Comparison of ENCODE assay signal across 14 cellular contexts in the genomic region with DNA sequence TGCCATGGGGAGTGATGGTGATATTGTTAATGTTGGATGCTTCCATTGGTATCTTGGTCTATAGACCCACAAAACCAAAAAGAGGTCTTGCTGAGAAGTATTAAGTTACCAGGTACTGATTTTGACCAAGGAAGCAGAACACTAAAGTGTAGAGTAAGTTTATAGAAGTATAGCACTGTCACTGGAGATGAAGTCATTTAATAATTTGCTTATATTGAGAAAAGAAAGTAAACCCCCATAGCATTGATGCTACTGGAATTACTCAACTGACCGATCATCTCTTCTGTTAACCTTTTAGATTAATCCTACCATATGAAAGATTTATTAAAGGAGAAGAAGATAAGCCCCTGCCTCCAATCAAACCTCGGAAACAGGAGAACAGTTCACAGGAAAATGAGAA.
DNase-seq lines count a peak whose midpoint lies in the region; ATAC-seq and TF ChIP-seq lines count a peak whose summit lies in the region.
"Had no signal": no experiment of that assay in that cellular context is flagged by ENCODE, and none has a peak within 500 bp of the region (broad histone marks: within the 10 kb centered on the region; RNA-seq: fewer than 3 reads in every experiment).

No MANE protein-coding gene starts in this region.

- no peak for DNase-seq in T-helper 2 cell treated with Interferon-gamma antibody and Interleukin-4, amounts not matched to agents 5 μg/mL and 100 μg/mL, for 36 hours (ENCODE audit: low spot score)
- no peak for DNase-seq in T-helper 2 cell
- DNase-seq in mammary epithelial cell, result no peak
- DNase-seq in hypothalamus (lab: John Stamatoyannopoulos, UW), result no peak
- DNase-seq: activated effector memory CD4-positive, alpha-beta T cell treated with anti-CD3 and anti-CD28 coated beads, Interleukin-2, amount 50 U/mL, for 16 hours; NCI-H1436 treated with DMSO at 0.1 percent for 48 hours; NCI-H526 treated with DMSO at 0.1 percent for 48 hours; upper lobe of right lung had no signal

- no peaks in the 10 kb centered on the region for H4K20me1 ChIP-seq in mammary epithelial cell (ENCODE audit: insufficient read depth, low read length)

- H3K27ac ChIP-seq in mammary epithelial cell (ENCODE audit: insufficient read depth, low read depth, low read length), result peak overlapping the region; percentile 98
- H3K27ac ChIP-seq in rectal smooth muscle tissue (ENCODE audit: low read depth, low read length), result peak overlapping the region; percentile 47
- H3K27ac ChIP-seq: upper lobe of right lung had no signal

- H3K9me3 ChIP-seq in mammary epithelial cell (replicated peaks; ENCODE audit: insufficient read depth, low read length), result no peaks in the 10 kb centered on the region
- H3K9me3 ChIP-seq: upper lobe of right lung had no signal

- 96% methylated on average over 2 of the region's 2 CpGs for WGBS in mammary epithelial cell (ENCODE audit: low coverage, missing lambda C conversion rate)

- H3K4me2 ChIP-seq in mammary epithelial cell (ENCODE audit: insufficient read depth, low read depth, low read length), result no peak overlapping the region

- CTCF ChIA-PET in mammary epithelial cell (lab: Charles Lee; ENCODE audit: low non-redundant PET), result no interaction called here

- ATAC-seq in HG03378 (IDR thresholded peaks at IDR 0.05; ENCODE audit: unreplicated experiment), result peak; percentile 33
- no peak for ATAC-seq in GM21526 (IDR thresholded peaks at IDR 0.05; ENCODE audit: low FRiP score, unreplicated experiment)
- ATAC-seq in HG03457 (IDR thresholded peaks at IDR 0.05; ENCODE audit: unreplicated experiment), result no peak
- ATAC-seq: HepG2, sciatic nerve, upper lobe of right lung had no signal

- no peak for TF ChIP-seq CTCF in mammary epithelial cell (conservative IDR thresholded peaks at IDR 0.05 in 1 of 2, IDR thresholded peaks at IDR 0.05 in 1 of 2; ENCODE audit: extremely low read depth in 1 of 2, insufficient read depth in 1 of 2, low read depth in 1 of 2, low read length in 2 of 2)

- H3K27me3 Mint-ChIP-seq in T-helper 2 cell treated with Interferon-gamma antibody and Interleukin-4, amounts not matched to agents 5 μg/mL and 100 μg/mL, for 36 hours (ENCODE audit: low read depth), result no peaks in the 10 kb centered on the region

- peaks cover 3% of the 10 kb centered on the region for H3K79me2 ChIP-seq in mammary epithelial cell (ENCODE audit: insufficient read depth, low read length)

- H3K4me1 ChIP-seq in mammary epithelial cell (ENCODE audit: insufficient read depth, low read length), result peaks cover 30% of the 10 kb centered on the region
- peaks cover 33% of the 10 kb centered on the region for H3K4me1 ChIP-seq in rectal smooth muscle tissue (ENCODE audit: control insufficient read depth, insufficient read depth, low read length)

- in situ Hi-C loops in mammary epithelial cell (cut with MboI; ENCODE audit: low sequenced_read_pairs in 2 of 2), result no loop called here

- H3K27me3 ChIP-seq in mammary epithelial cell (ENCODE audit: insufficient read depth, low read length) (no peaks in the 10 kb centered on the region), rectal smooth muscle tissue (ENCODE audit: control insufficient read depth, insufficient read depth, low read length) (no peaks in the 10 kb centered on the region)
- H3K27me3 ChIP-seq: upper lobe of right lung had no signal

- no peak overlapping the region for H3K4me3 Mint-ChIP-seq in T-helper 2 cell treated with Interferon-gamma antibody and Interleukin-4, amounts not matched to agents 5 μg/mL and 100 μg/mL, for 36 hours

- no peak overlapping the region for H2AFZ ChIP-seq in mammary epithelial cell (ENCODE audit: low read depth, low read length)

- peaks cover 68% of the 10 kb centered on the region for H3K36me3 Mint-ChIP-seq in T-helper 2 cell treated with Interferon-gamma antibody and Interleukin-4, amounts not matched to agents 5 μg/mL and 100 μg/mL, for 36 hours (ENCODE audit: low read depth)

- H3K4me3 ChIP-seq in mammary epithelial cell (replicated peaks in 1 of 3; ENCODE audit: insufficient read depth in 1 of 3, low read depth in 2 of 3, low read length in 3 of 3) (no peak overlapping the region), rectal smooth muscle tissue (ENCODE audit: low read length) (no peak overlapping the region)
- H3K4me3 ChIP-seq: upper lobe of right lung had no signal

- dilution Hi-C loops in mammary epithelial cell (cut with HindIII; ENCODE audit: low sequenced_read_pairs), result loop anchor here (25.0 kb wide), 1 partner anchor 302 kb away; no protein-coding TSS in a partner anchor

- intact Hi-C loops in mammary epithelial cell (cut with micrococcal nuclease), result loop anchor here (2.0 kb wide), 1 partner anchor 37 kb away; no protein-coding TSS in a partner anchor

- H3K4me1 Mint-ChIP-seq in T-helper 2 cell treated with Interferon-gamma antibody and Interleukin-4, amounts not matched to agents 5 μg/mL and 100 μg/mL, for 36 hours (ENCODE audit: low read depth), result peaks cover 44% of the 10 kb centered on the region

- H3K36me3 ChIP-seq in mammary epithelial cell (ENCODE audit: insufficient read depth, low read length) (peaks cover 3% of the 10 kb centered on the region), rectal smooth muscle tissue (ENCODE audit: control insufficient read depth, insufficient read depth, low read length) (peaks cover 5% of the 10 kb centered on the region)

- peaks cover under 1% of the 10 kb centered on the region for H3K9me3 Mint-ChIP-seq in T-helper 2 cell treated with Interferon-gamma antibody and Interleukin-4, amounts not matched to agents 5 μg/mL and 100 μg/mL, for 36 hours

- no TSS peak for BruUV-seq in mammary epithelial cell (replicated peaks; lab: Mats Ljungman, UMichigan)

- H3K27ac Mint-ChIP-seq in T-helper 2 cell treated with Interferon-gamma antibody and Interleukin-4, amounts not matched to agents 5 μg/mL and 100 μg/mL, for 36 hours, result peak overlapping the region; percentile 68

- H3K9ac ChIP-seq in mammary epithelial cell (ENCODE audit: insufficient read depth, low read length), result no peak overlapping the region
- H3K9ac ChIP-seq in rectal smooth muscle tissue (ENCODE audit: low read length), result no peak overlapping the region
